25 cellular contexts compared by ENCODE assay signal in genomic region chr3:45874677-45875346, GRCh38. TPM values are rescaled to one million over a fixed set of nuclear protein-coding genes. Genes with fewer than 3 reads are reported as not detected.
"Had no signal": no experiment of that assay in that cellular context is flagged by ENCODE, and none has a peak within 500 bp of the region (broad histone marks: within the 10 kb centered on the region; RNA-seq: fewer than 3 reads in every experiment).

No MANE protein-coding gene starts in this region.

- H3K4me3 ChIP-seq: body of pancreas, cardiac muscle cell, heart left ventricle, ovary, prostate gland, right atrium auricular region, stomach, suprapubic skin, transverse colon had no signal

- ATAC-seq: body of pancreas; heart left ventricle; stimulated activated memory B cell treated with anti-CD40 and anti-IgM and Interleukin-4, amounts not matched to agents 10 μg/mL and 1 μg/mL and 100 μg/mL, for 72 hours had no signal

- DNase-seq: activated gamma-delta T cell treated with Interleukin-2 at 50 U/mL for 16 hours; activated T-cell treated with anti-CD3 and anti-CD28 coated beads, Interleukin-2, amount 50 U/mL, for 1 hour; anterior cingulate cortex; body of pancreas; cortex of kidney; endodermal cell; heart left ventricle; midbrain; ovary; stimulated activated CD4-positive, alpha-beta T cell treated with anti-CD3 and anti-CD28 coated beads, Interleukin-2, amount 100 ng/mL, for 24 hours; stomach; transverse colon had no signal

- H3K9me3 ChIP-seq: body of pancreas, heart left ventricle, neutrophil, ovary, prostate gland, right atrium auricular region, stomach, suprapubic skin, transverse colon had no signal

- H3K36me3 ChIP-seq: cardiac muscle cell, heart left ventricle, neutrophil, ovary, prostate gland, right atrium auricular region, stomach, suprapubic skin, transverse colon had no signal

- H3K27ac ChIP-seq: body of pancreas, cardiac muscle cell, epithelial cell of prostate, heart left ventricle, neutrophil, ovary, prostate gland, right atrium auricular region, stomach, suprapubic skin, transverse colon had no signal

- H3K4me1 ChIP-seq: body of pancreas, heart left ventricle, prostate gland, right atrium auricular region, stomach, suprapubic skin, transverse colon had no signal

- H3K27me3 ChIP-seq: body of pancreas, cardiac muscle cell, heart left ventricle, neutrophil, ovary, right atrium auricular region, stomach, suprapubic skin, transverse colon had no signal

- FAIRE-seq: islet of Langerhans, TTC549, urothelium cell line had no signal

RNA-seq across cellular contexts. Expression of gene CCR9, which starts 11.5 kb away (rescaled TPM):
- total RNA-seq: body of pancreas, cerebellum, endodermal cell, fibroblast of villous mesenchyme, heart left ventricle, right atrium auricular region, suprapubic skin had no signal
- polyA plus RNA-seq: liver had no signal
